Comparison of ENCODE assay signal across 1 cellular context in genomic region chr17:82602487-82602886, GRCh38.
TF ChIP-seq lines count a peak whose summit lies in the region.

No MANE protein-coding gene starts in this region.

TF ChIP-seq in H1, 55 proteins besides CTCF, POLR2A, EP300 and RAD21:
- TF ChIP-seq JUND (IDR thresholded peaks at IDR 0.05; ENCODE audit: low read length) (no peak), CEBPB (IDR thresholded peaks at IDR 0.05; ENCODE audit: low read depth, low read length) (no peak), SP4 (IDR thresholded peaks at IDR 0.05; ENCODE audit: low read length) (no peak), TAF1 (IDR thresholded peaks at IDR 0.05; ENCODE audit: low read depth, low read length) (no peak), SAP30 (IDR thresholded peaks at IDR 0.05; ENCODE audit: insufficient read depth, insufficient replicate concordance, low read length) (no peak), JUN (IDR thresholded peaks at IDR 0.05; ENCODE audit: low read depth, low read length) (no peak), YY1 (IDR thresholded peaks at IDR 0.05; ENCODE audit: low read depth, low read length) (no peak), CTBP2 (IDR thresholded peaks at IDR 0.05; ENCODE audit: borderline replicate concordance, insufficient read depth, insufficient read length, low read length) (no peak), CREB1 (IDR thresholded peaks at IDR 0.05) (no peak), ATF3 (IDR thresholded peaks at IDR 0.05; ENCODE audit: insufficient read depth, low read depth, low read length) (no peak), CBX8 (IDR thresholded peaks at IDR 0.05; ENCODE audit: borderline replicate concordance, low read depth, low read length) (no peak)
